ENCODE assay signal across 8 cellular contexts in genomic region chr12:131829351-131829794, GRCh38. TPM values are rescaled to one million over a fixed set of nuclear protein-coding genes. Genes with fewer than 3 reads are reported as not detected.
DNase-seq lines count a peak whose midpoint lies in the region; ATAC-seq, FAIRE-seq and TF ChIP-seq lines count a peak whose summit lies in the region.

No MANE protein-coding gene starts in this region.

- H2AFZ ChIP-seq in astrocyte (ENCODE audit: low read depth, low read length), result peak overlapping the region; percentile 69
- no peak overlapping the region for H2AFZ ChIP-seq in keratinocyte (ENCODE audit: control insufficient read depth, low read length)

- H3K4me1 ChIP-seq in astrocyte (ENCODE audit: insufficient read depth, low read length) (peaks cover 28% of the 10 kb centered on the region), keratinocyte (ENCODE audit: control insufficient read depth, extremely low read depth, insufficient read depth, low read length) (peaks cover 8% of the 10 kb centered on the region), thoracic aorta (ENCODE audit: control insufficient read depth in 1 of 2, low read depth in 2 of 2) (peaks cover 12 to 37% of the 10 kb centered on the region in 2 donors)

- no peaks in the 10 kb centered on the region for H3K36me3 Mint-ChIP-seq in astrocyte (ENCODE audit: low read depth, unreplicated experiment)

- dilution Hi-C loops in keratinocyte (cut with MboI; ENCODE audit: extremely low pct_ligation_motif_present, low sequenced_read_pairs), result no loop called here

- in situ Hi-C loops in G401 (cut with HindIII; ENCODE audit: low sequenced_read_pairs), result no loop called here

- H3K27me3 Mint-ChIP-seq in astrocyte (ENCODE audit: low read depth, unreplicated experiment), result peaks cover 29% of the 10 kb centered on the region

- H3K36me3 ChIP-seq in astrocyte (ENCODE audit: insufficient read depth, low read length) (no peaks in the 10 kb centered on the region), keratinocyte (ENCODE audit: control insufficient read depth in 2 of 2, extremely low read depth in 1 of 2, insufficient read depth in 2 of 2, low read length in 2 of 2) (no peaks in the 10 kb centered on the region), thoracic aorta (no peaks in the 10 kb centered on the region)

- H3K9ac ChIP-seq in astrocyte (ENCODE audit: low read length) (peak overlapping the region; percentile 73), keratinocyte (ENCODE audit: control insufficient read depth, extremely low read depth, insufficient read depth, low read length) (peak overlapping the region; percentile 41)

- ATAC-seq in thoracic aorta (ENCODE audit: insufficient number of reproducible peaks, low FRiP score, low read depth) (no peak), HG03095 (IDR thresholded peaks at IDR 0.05; ENCODE audit: unreplicated experiment) (no peak)

- H3K9me3 ChIP-seq in astrocyte (ENCODE audit: insufficient read depth, low read depth, low read length), result no peaks in the 10 kb centered on the region
- no peaks in the 10 kb centered on the region for H3K9me3 ChIP-seq in keratinocyte (ENCODE audit: control insufficient read depth, low read depth, low read length)
- no peaks in the 10 kb centered on the region for H3K9me3 ChIP-seq in thoracic aorta

- TF ChIP-seq CTCF in 22Rv1 (IDR thresholded peaks at IDR 0.05), result no peak
- no peak for TF ChIP-seq CTCF in HFF-Myc (IDR thresholded peaks at IDR 0.05; ENCODE audit: low read depth, low read length, missing control alignments)
- no peak for TF ChIP-seq CTCF in astrocyte (IDR thresholded peaks at IDR 0.05; ENCODE audit: insufficient read depth, low read depth, low read length)
- TF ChIP-seq CTCF in keratinocyte (optimal IDR thresholded peaks at IDR 0.05 in 1 of 3, IDR thresholded peaks at IDR 0.05 in 1 of 3, conservative IDR thresholded peaks at IDR 0.05 in 1 of 3; ENCODE audit: extremely low read depth in 1 of 3, insufficient read depth in 2 of 3, low read length in 3 of 3), result no peak
- TF ChIP-seq CTCF in thoracic aorta (IDR thresholded peaks at IDR 0.05), result no peak

- H3K4me3 ChIP-seq in HFF-Myc (replicated peaks; ENCODE audit: low read depth, low read length) (peak overlapping the region; percentile 77), astrocyte (ENCODE audit: insufficient read depth, low read depth, low read length) (peak overlapping the region; percentile 56), keratinocyte (ENCODE audit: control insufficient read depth in 2 of 3, extremely low read depth in 1 of 3, insufficient read depth in 2 of 3, low read depth in 1 of 3, low read length in 3 of 3) (peak overlapping the region; percentile 25 to 51 (median 41)), thoracic aorta (peak overlapping the region; percentile 73)

- DNase-seq in HFF-Myc (ENCODE audit: extremely low read depth, low read depth), result no peak
- no peak for DNase-seq in astrocyte (ENCODE audit: low read depth)
- no peak for DNase-seq in keratinocyte (ENCODE audit: low read depth, low spot score)
- no peak for DNase-seq in thoracic aorta (ENCODE audit: low spot score)
- DNase-seq in NCI-H2081 treated with DMSO at 0.1 percent for 48 hours (lab: John Stamatoyannopoulos, UW), result no peak
- no peak for DNase-seq in G401 (ENCODE audit: low spot score)

- H3K79me2 ChIP-seq in astrocyte (ENCODE audit: insufficient read depth, low read length) (no peaks in the 10 kb centered on the region), keratinocyte (ENCODE audit: control insufficient read depth, insufficient read depth, low read length) (no peaks in the 10 kb centered on the region)

- peak overlapping the region; percentile 94 for H3K4me2 ChIP-seq in astrocyte (ENCODE audit: low read length)
- H3K4me2 ChIP-seq in keratinocyte (ENCODE audit: control insufficient read depth, extremely low read depth, insufficient read depth, low read depth, low read length), result peak overlapping the region; percentile 66

- no peak for FAIRE-seq in astrocyte (lab: Jason Lieb, UNC)
- FAIRE-seq in keratinocyte (lab: Jason Lieb, UNC), result no peak

- H3K4me3 Mint-ChIP-seq in astrocyte (ENCODE audit: unreplicated experiment), result peak overlapping the region; percentile 76

- H4K20me1 ChIP-seq in astrocyte (ENCODE audit: insufficient read depth, low read length), result peaks cover 22% of the 10 kb centered on the region
- H4K20me1 ChIP-seq in keratinocyte (ENCODE audit: control insufficient read depth, extremely low read depth, insufficient read depth, low read length), result no peaks in the 10 kb centered on the region

- H3K27ac ChIP-seq in 22Rv1 (peak overlapping the region; percentile 98; the same call in 1 of the 2 replicates), astrocyte (ENCODE audit: low read depth, low read length) (no peak overlapping the region), keratinocyte (ENCODE audit: control insufficient read depth, insufficient read depth, low read length) (no peak overlapping the region), thoracic aorta (no peak overlapping the region)

- H3K9me1 ChIP-seq in keratinocyte (ENCODE audit: control insufficient read depth, extremely low read depth, insufficient read depth, low read length), result no peaks in the 10 kb centered on the region

- H3K27me3 ChIP-seq in astrocyte (ENCODE audit: insufficient read depth, low read length), result no peaks in the 10 kb centered on the region
- H3K27me3 ChIP-seq in keratinocyte (ENCODE audit: control insufficient read depth, extremely low read depth, insufficient read depth, low read length), result peaks cover 42% of the 10 kb centered on the region
- H3K27me3 ChIP-seq in thoracic aorta (replicated peaks; ENCODE audit: insufficient read depth), result peaks cover 6% of the 10 kb centered on the region

- H3K4me1 Mint-ChIP-seq in astrocyte (ENCODE audit: low read depth, unreplicated experiment), result no peaks in the 10 kb centered on the region

- H3K9me3 Mint-ChIP-seq in astrocyte (ENCODE audit: unreplicated experiment), result no peaks in the 10 kb centered on the region

- H3K27ac Mint-ChIP-seq in astrocyte (ENCODE audit: unreplicated experiment), result no peak overlapping the region

RNA-seq across cellular contexts. Expression of gene MMP17, which starts 1.2 kb away (rescaled TPM):
- total RNA-seq in astrocyte (5.6 and 8.4 TPM in 2 replicates), thoracic aorta (10 to 100 TPM in 1 of 2 donors, 1 to 10 TPM in 1; 4.6 to 12.1 TPM)
- 2.2 to 4.8 TPM (median 2.3 TPM) in 3 replicates for polyA plus RNA-seq in keratinocyte
- polyA plus RNA-seq in keratinocyte (2011; ENCODE audit: low read depth), result 1.8 TPM
- 1.3 and 2.1 TPM in 2 replicates for polyA plus RNA-seq in keratinocyte (2011; cell fraction: cytosol; rRNA removed)
- 3.5 and 4.6 TPM in 2 replicates for polyA plus RNA-seq in keratinocyte (2011; cell fraction: nucleus; rRNA removed)
- 1.2 and 2.0 TPM in 2 replicates for polyA plus RNA-seq in keratinocyte (2012; ENCODE audit: low replicate concordance)
- 0.38 to 3.3 TPM (median 1.3 TPM) in 3 replicates for polyA minus RNA-seq in keratinocyte
- polyA minus RNA-seq in keratinocyte (2011; cell fraction: cytosol; rRNA and poly(A)+ RNA removed), result 7.7 TPM
- polyA minus RNA-seq in keratinocyte (2011; cell fraction: nucleus; rRNA and poly(A)+ RNA removed), result 5.1 and 9.2 TPM in 2 replicates
- total RNA-seq in G401 (2014; rRNA removed; shearing (Covaris generic)), result 2.0 and 3.4 TPM in 2 replicates
